8 cellular contexts compared by ENCODE assay signal in genomic region chr1:89065077-89065868, GRCh38.
DNase-seq lines count a peak whose midpoint lies in the region; ATAC-seq and TF ChIP-seq lines count a peak whose summit lies in the region.

Gene GBP1 (minus strand): TSS chr1:89065208. CDS start chr1:89063234, 1,974 bp downstream.

- peaks cover 68% of the 10 kb centered on the region for H3K4me1 Mint-ChIP-seq in activated naive CD4-positive, alpha-beta T cell treated with anti-CD3 and anti-CD28 coated beads, Interleukin-2, amount 10 ng/mL, durations not matched to agents 7 days and 5 days

- TF ChIP-seq CTCF in AG10803 (conservative IDR thresholded peaks at IDR 0.05; ENCODE audit: low read length) (no peak), GM13977 (IDR thresholded peaks at IDR 0.05; ENCODE audit: extremely low read depth, insufficient read depth, missing control alignments) (no peak)

- H3K4me3 ChIP-seq in AG10803 (ENCODE audit: low read length) (peak within 1 kb of the TSS; percentile 77), rectal smooth muscle tissue (ENCODE audit: low read length) (peak within 1 kb of the TSS; percentile 80)

- H3K36me3 ChIP-seq in rectal smooth muscle tissue (ENCODE audit: control insufficient read depth, insufficient read depth, low read length), result no peaks in the 10 kb centered on the region

- DNase-seq in AG10803 (ENCODE audit: low read depth) (peak; percentile 86), germinal center (ENCODE audit: low spot score) (peak; percentile 8), cerebellar nuclear complex (lab: John Stamatoyannopoulos, UW) (no peak), GM13977 (ENCODE audit: low spot score) (no peak)
- no peak for DNase-seq in activated naive CD4-positive, alpha-beta T cell treated with anti-CD3 and anti-CD28 coated beads, Interleukin-2, amount 10 ng/mL, durations not matched to agents 7 days and 5 days

- in situ Hi-C loops in GM13977 (cut with MboI; ENCODE audit: low pct_unique_long_range_greater_than_20kb, low sequenced_read_pairs, unreplicated experiment), result no loop called here

- peak within 1 kb of the TSS; percentile 83 for H3K27ac ChIP-seq in rectal smooth muscle tissue (ENCODE audit: low read depth, low read length)

- peaks cover 9% of the 10 kb centered on the region for H3K4me1 ChIP-seq in rectal smooth muscle tissue (ENCODE audit: control insufficient read depth, insufficient read depth, low read length)

- H3K36me3 Mint-ChIP-seq in activated naive CD4-positive, alpha-beta T cell treated with anti-CD3 and anti-CD28 coated beads, Interleukin-2, amount 10 ng/mL, durations not matched to agents 7 days and 5 days, result peaks cover 50% of the 10 kb centered on the region

- peak within 1 kb of the TSS; percentile 94 for H3K9ac ChIP-seq in rectal smooth muscle tissue (ENCODE audit: low read length)

- H3K9me3 Mint-ChIP-seq in activated naive CD4-positive, alpha-beta T cell treated with anti-CD3 and anti-CD28 coated beads, Interleukin-2, amount 10 ng/mL, durations not matched to agents 7 days and 5 days, result no peaks in the 10 kb centered on the region

- H3K27me3 ChIP-seq in rectal smooth muscle tissue (ENCODE audit: control insufficient read depth, insufficient read depth, low read length), result no peaks in the 10 kb centered on the region

- no peaks in the 10 kb centered on the region for H3K27me3 Mint-ChIP-seq in activated naive CD4-positive, alpha-beta T cell treated with anti-CD3 and anti-CD28 coated beads, Interleukin-2, amount 10 ng/mL, durations not matched to agents 7 days and 5 days

- ATAC-seq in GM19324 (IDR thresholded peaks at IDR 0.05; ENCODE audit: low FRiP score, unreplicated experiment), result peak; percentile 52
- ATAC-seq in HG03457 (IDR thresholded peaks at IDR 0.05; ENCODE audit: unreplicated experiment), result peak; percentile 52

- CTCF ChIA-PET in activated naive CD4-positive, alpha-beta T cell treated with anti-CD3 and anti-CD28 coated beads, Interleukin-2, amount 10 ng/mL, durations not matched to agents 7 days and 5 days (lab: Charles Lee), result interaction anchor here (0.6 to 1.4 kb wide), 11 partner anchors 13 to 388 kb away, joined by 3 to 6 read pairs (median 3); partner anchors contain the start of gene GBP3

- H3K27ac Mint-ChIP-seq in activated naive CD4-positive, alpha-beta T cell treated with anti-CD3 and anti-CD28 coated beads, Interleukin-2, amount 10 ng/mL, durations not matched to agents 7 days and 5 days, result peak within 1 kb of the TSS; percentile 92

- H3K4me3 Mint-ChIP-seq in activated naive CD4-positive, alpha-beta T cell treated with anti-CD3 and anti-CD28 coated beads, Interleukin-2, amount 10 ng/mL, durations not matched to agents 7 days and 5 days, result peak within 1 kb of the TSS; percentile 94

Comparison
In these comparisons a context has a peak if more than half of its experiments do, and no peak if none do; other contexts are left out.
1. DNase-seq: peak in AG10803 (single experiment) and germinal center (single experiment); none in activated naive CD4-positive, alpha-beta T cell treated with anti-CD3 and anti-CD28 coated beads, Interleukin-2, amount 10 ng/mL, durations not matched to agents 7 days and 5 days (single experiment), cerebellar nuclear complex (0 of 2) and GM13977 (single experiment).